In the genomic region with DNA sequence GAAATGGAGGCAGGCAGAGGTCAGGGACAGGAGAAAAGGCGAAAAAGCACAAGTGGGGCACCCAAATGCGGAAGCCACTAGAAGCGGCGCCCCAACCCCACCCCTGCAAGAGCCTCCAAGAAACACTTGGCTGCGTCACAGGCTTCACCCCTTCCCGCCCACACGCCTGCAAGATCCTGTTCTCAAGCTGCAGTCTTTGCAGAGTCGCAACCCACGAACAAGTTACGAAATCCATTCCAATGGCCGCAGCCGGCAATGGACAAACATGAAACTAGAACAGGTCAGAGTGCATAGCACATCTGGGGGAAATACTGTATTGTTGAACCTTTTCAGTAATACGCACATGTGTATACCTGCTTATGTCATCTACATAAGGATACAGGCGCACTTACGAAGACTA, we compare ENCODE assay signal across 1 cellular context.
TF ChIP-seq lines count a peak whose summit lies in the region.

No MANE protein-coding gene starts in this region.

TF ChIP-seq in K562, 482 proteins besides CTCF, POLR2A, EP300 and RAD21 (continued from another document):
- TF ChIP-seq, protein P1, sequence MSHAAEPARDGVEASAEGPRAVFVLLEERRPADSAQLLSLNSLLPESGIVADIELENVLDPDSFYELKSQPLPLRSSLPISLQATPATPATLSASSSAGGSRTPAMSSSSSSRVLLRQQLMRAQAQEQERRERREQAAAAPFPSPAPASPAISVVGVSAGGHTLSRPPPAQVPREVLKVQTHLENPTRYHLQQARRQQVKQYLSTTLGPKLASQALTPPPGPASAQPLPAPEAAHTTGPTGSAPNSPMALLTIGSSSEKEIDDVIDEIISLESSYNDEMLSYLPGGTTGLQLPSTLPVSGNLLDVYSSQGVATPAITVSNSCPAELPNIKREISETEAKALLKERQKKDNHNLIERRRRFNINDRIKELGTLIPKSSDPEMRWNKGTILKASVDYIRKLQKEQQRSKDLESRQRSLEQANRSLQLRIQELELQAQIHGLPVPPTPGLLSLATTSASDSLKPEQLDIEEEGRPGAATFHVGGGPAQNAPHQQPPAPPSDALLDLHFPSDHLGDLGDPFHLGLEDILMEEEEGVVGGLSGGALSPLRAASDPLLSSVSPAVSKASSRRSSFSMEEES (CRISPR knock-in tag; IDR thresholded peaks at IDR 0.05), result no peak
- no peak for TF ChIP-seq YBX1 (IDR thresholded peaks at IDR 0.05)
- TF ChIP-seq FOXK2 (conservative IDR thresholded peaks at IDR 0.05 in 1 of 2, IDR thresholded peaks at IDR 0.05 in 1 of 2; ENCODE audit: low read depth in 2 of 2), result no peak
- no peak for TF ChIP-seq RNF2 (IDR thresholded peaks at IDR 0.05)
- TF ChIP-seq ZNF140 (CRISPR knock-in tag; IDR thresholded peaks at IDR 0.05), result no peak
- TF ChIP-seq SIN3A (IDR thresholded peaks at IDR 0.05; ENCODE audit: borderline replicate concordance in 2 of 2, control insufficient read depth in 1 of 2, low read depth in 2 of 2, low read length in 2 of 2), result no peak
- TF ChIP-seq CSDE1 (IDR thresholded peaks at IDR 0.05), result no peak
- TF ChIP-seq, protein P2, sequence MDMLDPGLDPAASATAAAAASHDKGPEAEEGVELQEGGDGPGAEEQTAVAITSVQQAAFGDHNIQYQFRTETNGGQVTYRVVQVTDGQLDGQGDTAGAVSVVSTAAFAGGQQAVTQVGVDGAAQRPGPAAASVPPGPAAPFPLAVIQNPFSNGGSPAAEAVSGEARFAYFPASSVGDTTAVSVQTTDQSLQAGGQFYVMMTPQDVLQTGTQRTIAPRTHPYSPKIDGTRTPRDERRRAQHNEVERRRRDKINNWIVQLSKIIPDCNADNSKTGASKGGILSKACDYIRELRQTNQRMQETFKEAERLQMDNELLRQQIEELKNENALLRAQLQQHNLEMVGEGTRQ (CRISPR knock-in tag; IDR thresholded peaks at IDR 0.05), result no peak
- no peak for TF ChIP-seq HMGN3 (IDR thresholded peaks at IDR 0.05; ENCODE audit: borderline replicate concordance, extremely low read depth, insufficient read length, low read depth, low read length)
- TF ChIP-seq DMBX1 (CRISPR knock-in tag; IDR thresholded peaks at IDR 0.05; ENCODE audit: borderline replicate concordance), result no peak
- no peak for TF ChIP-seq CEBPG (CRISPR knock-in tag; IDR thresholded peaks at IDR 0.05)
- peak; percentile 41 to 69; a peak in 2 of 4 replicates for TF ChIP-seq CEBPG (tag; conservative IDR thresholded peaks at IDR 0.05 in 1 of 2, IDR thresholded peaks at IDR 0.05 in 1 of 2)
- TF ChIP-seq EZH2 (IDR thresholded peaks at IDR 0.05; ENCODE audit: borderline replicate concordance, low read depth, low read length), result peak; percentile 41; the same call in 1 of the 2 replicates
- TF ChIP-seq, protein P3, sequence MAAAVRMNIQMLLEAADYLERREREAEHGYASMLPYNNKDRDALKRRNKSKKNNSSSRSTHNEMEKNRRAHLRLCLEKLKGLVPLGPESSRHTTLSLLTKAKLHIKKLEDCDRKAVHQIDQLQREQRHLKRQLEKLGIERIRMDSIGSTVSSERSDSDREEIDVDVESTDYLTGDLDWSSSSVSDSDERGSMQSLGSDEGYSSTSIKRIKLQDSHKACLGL (CRISPR knock-in tag; IDR thresholded peaks at IDR 0.05; ENCODE audit: borderline replicate concordance, poor library complexity, severe bottlenecking), result no peak
- TF ChIP-seq CREM (IDR thresholded peaks at IDR 0.05; ENCODE audit: low read depth), result peak; percentile 58; the same call in 1 of the 2 replicates
- no peak for TF ChIP-seq NCOA6 (IDR thresholded peaks at IDR 0.05)
- TF ChIP-seq, protein P4, sequence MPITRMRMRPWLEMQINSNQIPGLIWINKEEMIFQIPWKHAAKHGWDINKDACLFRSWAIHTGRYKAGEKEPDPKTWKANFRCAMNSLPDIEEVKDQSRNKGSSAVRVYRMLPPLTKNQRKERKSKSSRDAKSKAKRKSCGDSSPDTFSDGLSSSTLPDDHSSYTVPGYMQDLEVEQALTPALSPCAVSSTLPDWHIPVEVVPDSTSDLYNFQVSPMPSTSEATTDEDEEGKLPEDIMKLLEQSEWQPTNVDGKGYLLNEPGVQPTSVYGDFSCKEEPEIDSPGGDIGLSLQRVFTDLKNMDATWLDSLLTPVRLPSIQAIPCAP (CRISPR knock-in tag; IDR thresholded peaks at IDR 0.05; ENCODE audit: borderline replicate concordance), result no peak
- no peak for TF ChIP-seq TRIM28 (IDR thresholded peaks at IDR 0.05)
- no peak for TF ChIP-seq GTF2F1 (IDR thresholded peaks at IDR 0.05; ENCODE audit: low read depth, low read length)
